Comparison of ENCODE assay signal across 9 cellular contexts in genomic region chr17:37392024-37392590, GRCh38. TPM values are rescaled to one million over a fixed set of nuclear protein-coding genes. Genes with fewer than 3 reads are reported as not detected.
DNase-seq lines count a peak whose midpoint lies in the region; ATAC-seq and TF ChIP-seq lines count a peak whose summit lies in the region.
"Had no signal": no experiment of that assay in that cellular context is flagged by ENCODE, and none has a peak within 500 bp of the region (broad histone marks: within the 10 kb centered on the region; RNA-seq: fewer than 3 reads in every experiment).

No MANE protein-coding gene starts in this region.

- no peak overlapping the region for H4K91ac ChIP-seq in mesenchymal stem cell (ENCODE audit: low read length)

- H3K36me3 Mint-ChIP-seq in activated T-helper 1 cell treated with anti-CD3 and anti-CD28 coated beads, Interleukin-12 subunit alpha, Interleukin-12 subunit beta, Interleukin-2, Interleukin-4 antibody, amounts not matched to agents 30 ng/mL and 10 ng/mL and 1 ng/mL, durations not matched to agents 14 hours and 24 hours and 36 hours (ENCODE audit: low read depth) = no peaks in the 10 kb centered on the region

- H3K27ac ChIP-seq in ascending aorta (peak overlapping the region; percentile 5 to 10), mesenchymal stem cell (ENCODE audit: low read length, poor library complexity, severe bottlenecking) (peak overlapping the region; percentile 79)

- peak overlapping the region in 1 of 2 experiments; percentile 23 for H3K18ac ChIP-seq in mesenchymal stem cell (ENCODE audit: low read depth in 1 of 2, low read length in 2 of 2)

- H3K9me3 Mint-ChIP-seq in activated T-helper 1 cell treated with anti-CD3 and anti-CD28 coated beads, Interleukin-12 subunit alpha, Interleukin-12 subunit beta, Interleukin-2, Interleukin-4 antibody, amounts not matched to agents 30 ng/mL and 10 ng/mL and 1 ng/mL, durations not matched to agents 14 hours and 24 hours and 36 hours = no peaks in the 10 kb centered on the region

- H2BK12ac ChIP-seq in mesenchymal stem cell (ENCODE audit: low read length in 2 of 2) = no peak overlapping the region

- peak; percentile 49 for ATAC-seq in HG02798 (IDR thresholded peaks at IDR 0.05; ENCODE audit: poor library complexity, unreplicated experiment)
- ATAC-seq in HG02981 (IDR thresholded peaks at IDR 0.05; ENCODE audit: unreplicated experiment) = no peak

- H3K4ac ChIP-seq in mesenchymal stem cell (ENCODE audit: low read depth in 1 of 2, low read length in 2 of 2) = no peak overlapping the region

- TF ChIP-seq CTCF in ascending aorta (IDR thresholded peaks at IDR 0.05) = no peak

- no peak overlapping the region for H3K4me3 Mint-ChIP-seq in activated T-helper 1 cell treated with anti-CD3 and anti-CD28 coated beads, Interleukin-12 subunit alpha, Interleukin-12 subunit beta, Interleukin-2, Interleukin-4 antibody, amounts not matched to agents 30 ng/mL and 10 ng/mL and 1 ng/mL, durations not matched to agents 14 hours and 24 hours and 36 hours

- no peak overlapping the region for H3K4me3 ChIP-seq in ascending aorta
- peak overlapping the region in 1 of 2 experiments; percentile 16 for H3K4me3 ChIP-seq in mesenchymal stem cell (ENCODE audit: insufficient read depth in 1 of 2, low read depth in 1 of 2, low read length in 2 of 2)

- DNase-seq in DMS79 (lab: John Stamatoyannopoulos, UW) (peak; percentile 51), ascending aorta (ENCODE audit: low spot score in 2 of 2) (no peak), mesenchymal stem cell (peak; percentile 86), NCI-H345 (lab: John Stamatoyannopoulos, UW) (no peak)
- no peak for DNase-seq in activated naive CD4-positive, alpha-beta T cell treated with Interleukin-2 at 50 U/mL for 16 hours
- no peak for DNase-seq in activated T-helper 1 cell treated with anti-CD3 and anti-CD28 coated beads, Interleukin-12 subunit alpha, Interleukin-12 subunit beta, Interleukin-2, Interleukin-4 antibody, amounts not matched to agents 30 ng/mL and 10 ng/mL and 1 ng/mL, durations not matched to agents 14 hours and 24 hours and 36 hours (ENCODE audit: low spot score)
- DNase-seq: activated naive CD4-positive, alpha-beta T cell treated with anti-CD3 and anti-CD28 coated beads, Interleukin-2, amount 50 U/mL, for 16 hours had no signal

- intact Hi-C loops in ascending aorta (cut with DNase I) = no loop called here
- intact Hi-C loops in activated T-helper 1 cell treated with anti-CD3 and anti-CD28 coated beads, Interleukin-12 subunit alpha, Interleukin-12 subunit beta, Interleukin-2, Interleukin-4 antibody, amounts not matched to agents 30 ng/mL and 10 ng/mL and 1 ng/mL, durations not matched to agents 14 hours and 24 hours and 36 hours (cut with micrococcal nuclease) = no loop called here

- peaks cover 4% of the 10 kb centered on the region for H3K79me1 ChIP-seq in mesenchymal stem cell (replicated peaks; ENCODE audit: low read length, poor library complexity, severe bottlenecking)

- peaks cover 22% of the 10 kb centered on the region for H3K4me1 Mint-ChIP-seq in activated T-helper 1 cell treated with anti-CD3 and anti-CD28 coated beads, Interleukin-12 subunit alpha, Interleukin-12 subunit beta, Interleukin-2, Interleukin-4 antibody, amounts not matched to agents 30 ng/mL and 10 ng/mL and 1 ng/mL, durations not matched to agents 14 hours and 24 hours and 36 hours (ENCODE audit: low read depth)

- no peak overlapping the region for H3K23ac ChIP-seq in mesenchymal stem cell (ENCODE audit: low read length in 2 of 2)

- H3K27me3 ChIP-seq in ascending aorta (no peaks in the 10 kb centered on the region), mesenchymal stem cell (ENCODE audit: control insufficient read depth in 1 of 2, insufficient read depth in 1 of 2, low read length in 2 of 2) (no peaks in the 10 kb centered on the region)

- no peak overlapping the region for H3K14ac ChIP-seq in mesenchymal stem cell (ENCODE audit: low read length in 2 of 2)

- H3K27ac Mint-ChIP-seq in activated T-helper 1 cell treated with anti-CD3 and anti-CD28 coated beads, Interleukin-12 subunit alpha, Interleukin-12 subunit beta, Interleukin-2, Interleukin-4 antibody, amounts not matched to agents 30 ng/mL and 10 ng/mL and 1 ng/mL, durations not matched to agents 14 hours and 24 hours and 36 hours = no peak overlapping the region

- no peaks in the 10 kb centered on the region for H3K36me3 ChIP-seq in ascending aorta
- H3K36me3 ChIP-seq in mesenchymal stem cell (ENCODE audit: control insufficient read depth in 1 of 2, insufficient read depth in 2 of 2, low read depth in 1 of 2, low read length in 2 of 2) = no peaks in the 10 kb centered on the region

- H2AK5ac ChIP-seq in mesenchymal stem cell (ENCODE audit: low read length, severe bottlenecking) = no peak overlapping the region

- no peak overlapping the region for H2BK120ac ChIP-seq in mesenchymal stem cell (ENCODE audit: low read depth, low read length)

- no peak overlapping the region for H2AFZ ChIP-seq in mesenchymal stem cell (ENCODE audit: low read depth, low read length)

- H3K9ac ChIP-seq in mesenchymal stem cell (ENCODE audit: low read length) = peak overlapping the region; percentile 28

- H3K9me3 ChIP-seq in ascending aorta = no peaks in the 10 kb centered on the region
- H3K9me3 ChIP-seq in mesenchymal stem cell (ENCODE audit: control insufficient read depth, low read length) = no peaks in the 10 kb centered on the region

- no peak overlapping the region for H4K8ac ChIP-seq in mesenchymal stem cell (ENCODE audit: low read length)

- peak overlapping the region; percentile 47 for H3K4me2 ChIP-seq in mesenchymal stem cell (ENCODE audit: low read length, poor library complexity, severe bottlenecking)

- 67% methylated on average over 1 of the region's 3 CpGs for WGBS in mesenchymal stem cell

- no peak overlapping the region for H2BK5ac ChIP-seq in mesenchymal stem cell (ENCODE audit: low read depth, low read length, poor library complexity, severe bottlenecking)

- H3K4me1 ChIP-seq in ascending aorta (peaks cover 0 to 7% of the 10 kb centered on the region in 2 donors), mesenchymal stem cell (ENCODE audit: control insufficient read depth, insufficient read depth, low read depth, low read length) (peaks cover 7% of the 10 kb centered on the region)

- no peak overlapping the region for H2BK15ac ChIP-seq in mesenchymal stem cell (ENCODE audit: low read depth, poor library complexity, severe bottlenecking)

- H3K27me3 Mint-ChIP-seq in activated T-helper 1 cell treated with anti-CD3 and anti-CD28 coated beads, Interleukin-12 subunit alpha, Interleukin-12 subunit beta, Interleukin-2, Interleukin-4 antibody, amounts not matched to agents 30 ng/mL and 10 ng/mL and 1 ng/mL, durations not matched to agents 14 hours and 24 hours and 36 hours (ENCODE audit: insufficient read depth) = no peaks in the 10 kb centered on the region

RNA-seq across cellular contexts. Expression of gene ACACA, which starts 14.5 kb away (rescaled TPM):
- total RNA-seq in ascending aorta = 69.0 TPM
- 18.9 TPM for polyA plus RNA-seq in mesenchymal stem cell (2013, experiment 1 of 2)
- polyA plus RNA-seq in mesenchymal stem cell (2013, experiment 2 of 2) = 18.5 TPM
- total RNA-seq in activated T-helper 1 cell treated with anti-CD3 and anti-CD28 coated beads, Interleukin-12 subunit alpha, Interleukin-12 subunit beta, Interleukin-2, Interleukin-4 antibody, amounts not matched to agents 30 ng/mL and 10 ng/mL and 1 ng/mL, durations not matched to agents 14 hours and 24 hours and 36 hours = 110 and 122 TPM in 2 replicates

RNA-seq across cellular contexts. Expression of gene TADA2A, which starts 14.6 kb away (rescaled TPM):
- 7.7 TPM for total RNA-seq in ascending aorta
- polyA plus RNA-seq in mesenchymal stem cell (2013, experiment 1 of 2) = 11.1 TPM
- polyA plus RNA-seq in mesenchymal stem cell (2013, experiment 2 of 2) = 11.2 TPM
- total RNA-seq in activated T-helper 1 cell treated with anti-CD3 and anti-CD28 coated beads, Interleukin-12 subunit alpha, Interleukin-12 subunit beta, Interleukin-2, Interleukin-4 antibody, amounts not matched to agents 30 ng/mL and 10 ng/mL and 1 ng/mL, durations not matched to agents 14 hours and 24 hours and 36 hours = 39.7 and 41.9 TPM in 2 replicates

RNA-seq across cellular contexts. Expression of gene C17orf78, which starts 16.3 kb away (rescaled TPM):
- total RNA-seq in ascending aorta = not detected
- polyA plus RNA-seq in mesenchymal stem cell (2013, experiment 1 of 2) = not detected
- not detected for polyA plus RNA-seq in mesenchymal stem cell (2013, experiment 2 of 2)
- not detected in 2 replicates for total RNA-seq in activated T-helper 1 cell treated with anti-CD3 and anti-CD28 coated beads, Interleukin-12 subunit alpha, Interleukin-12 subunit beta, Interleukin-2, Interleukin-4 antibody, amounts not matched to agents 30 ng/mL and 10 ng/mL and 1 ng/mL, durations not matched to agents 14 hours and 24 hours and 36 hours

Comparison
In these comparisons a context has a peak if more than half of its experiments do, and no peak if none do; other contexts are left out.
1. DNase-seq: peak in DMS79 (single experiment) and mesenchymal stem cell (single experiment); none in ascending aorta (0 of 2), activated naive CD4-positive, alpha-beta T cell treated with Interleukin-2 at 50 U/mL for 16 hours (single experiment), NCI-H345 (single experiment) and activated T-helper 1 cell treated with anti-CD3 and anti-CD28 coated beads, Interleukin-12 subunit alpha, Interleukin-12 subunit beta, Interleukin-2, Interleukin-4 antibody, amounts not matched to agents 30 ng/mL and 10 ng/mL and 1 ng/mL, durations not matched to agents 14 hours and 24 hours and 36 hours (single experiment).